1 cellular context compared by ENCODE assay signal in the genomic region with DNA sequence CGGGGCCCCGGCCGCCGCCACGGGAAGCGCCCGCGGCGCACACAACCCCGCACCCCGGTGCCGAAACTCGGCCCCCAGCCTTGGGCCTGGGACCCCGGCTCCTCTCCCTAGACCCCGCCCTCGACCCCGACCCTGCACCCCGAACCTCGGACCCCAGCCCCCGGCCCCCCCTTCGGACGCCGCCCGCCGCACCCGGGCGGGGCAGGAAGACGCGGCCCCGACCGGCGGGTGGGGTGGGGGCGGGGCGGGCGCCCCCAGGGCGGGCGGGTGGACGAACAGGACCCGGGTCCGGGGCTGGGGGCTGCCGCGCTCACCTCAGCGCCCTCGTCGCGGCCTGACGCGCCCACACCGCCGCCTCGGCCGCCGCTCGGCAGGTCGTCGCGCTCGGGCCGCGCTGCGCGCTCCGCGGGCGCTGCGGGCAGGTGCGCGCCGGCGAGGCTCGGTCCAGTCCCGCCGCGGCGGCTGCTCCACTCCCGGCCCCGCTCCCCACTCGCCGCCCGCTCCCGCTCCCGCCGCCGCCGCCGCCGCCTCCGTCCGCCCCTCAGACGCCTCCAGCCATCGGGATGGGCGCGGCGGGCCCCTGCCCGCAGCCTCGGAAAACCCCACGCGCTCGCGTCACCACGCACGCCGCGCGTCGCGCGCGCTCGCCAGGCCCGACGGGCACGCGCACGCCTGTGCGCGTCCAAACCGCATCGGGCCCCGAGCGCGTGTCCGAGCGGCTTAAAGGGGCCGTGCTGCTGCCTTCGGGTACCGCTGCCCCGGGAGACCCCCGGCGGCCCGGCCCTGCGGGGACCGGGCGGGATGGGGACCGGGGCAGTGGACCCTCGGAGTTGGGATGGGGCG.
TF ChIP-seq lines count a peak whose summit lies in the region.

Gene GNB1, minus strand, starts transcription at position 582 of the 843 bp plus-strand sequence. CDS start 65,634 bp downstream, outside the sequence.

TF ChIP-seq in HepG2, 621 proteins besides CTCF, POLR2A, EP300 and RAD21 (continued from another document and continues in another):
- TF ChIP-seq ELK4 (CRISPR knock-in tag; IDR thresholded peaks at IDR 0.05; ENCODE audit: borderline replicate concordance) (no peak), IRX3 (CRISPR knock-in tag; IDR thresholded peaks at IDR 0.05; ENCODE audit: borderline replicate concordance, low read depth) (0 out of 2 replicates have a peak, but pooled peaks have one; percentile 39), ZNF816 (CRISPR knock-in tag; IDR thresholded peaks at IDR 0.05; ENCODE audit: borderline replicate concordance) (0 out of 2 replicates have a peak, but pooled peaks have one; percentile 41), ZSCAN31 (CRISPR knock-in tag; IDR thresholded peaks at IDR 0.05; ENCODE audit: low read depth) (peak; percentile 44; the same call in 1 of the 2 replicates), SUZ12 (IDR thresholded peaks at IDR 0.05; ENCODE audit: low read depth, low read length) (no peak), JUN (CRISPR knock-in tag; IDR thresholded peaks at IDR 0.05) (no peak), ZNF329 (CRISPR knock-in tag; IDR thresholded peaks at IDR 0.05; ENCODE audit: low read depth) (peak; percentile 32; the same call in 1 of the 2 replicates), HIC2 (CRISPR knock-in tag; IDR thresholded peaks at IDR 0.05; ENCODE audit: low read depth) (no peak), ZUFSP (CRISPR knock-in tag; IDR thresholded peaks at IDR 0.05; ENCODE audit: borderline replicate concordance) (no peak), ZC3H13 (CRISPR knock-in tag; IDR thresholded peaks at IDR 0.05) (no peak), MEIS1 (CRISPR knock-in tag; IDR thresholded peaks at IDR 0.05; ENCODE audit: borderline replicate concordance) (no peak), SETDB1 (CRISPR knock-in tag; IDR thresholded peaks at IDR 0.05; ENCODE audit: borderline replicate concordance) (no peak), ZNF652 (CRISPR knock-in tag; IDR thresholded peaks at IDR 0.05; ENCODE audit: borderline replicate concordance, low read depth) (no peak), NFYC (CRISPR knock-in tag; IDR thresholded peaks at IDR 0.05) (no peak), SRSF9 (IDR thresholded peaks at IDR 0.05; ENCODE audit: borderline replicate concordance, insufficient read depth, low read depth, low read length, poor library complexity, severe bottlenecking) (no peak), RBFOX2 (IDR thresholded peaks at IDR 0.05; ENCODE audit: low read depth, low read length) (peak; percentile 86), ARID2 (CRISPR knock-in tag; IDR thresholded peaks at IDR 0.05; ENCODE audit: borderline replicate concordance) (no peak), ATAD3A (CRISPR knock-in tag; IDR thresholded peaks at IDR 0.05) (no peak), NFKBIZ (CRISPR knock-in tag; IDR thresholded peaks at IDR 0.05) (no peak), ZSCAN25 (CRISPR knock-in tag; IDR thresholded peaks at IDR 0.05) (no peak), BRCA1 (CRISPR knock-in tag; IDR thresholded peaks at IDR 0.05) (no peak), ZFX (CRISPR knock-in tag; IDR thresholded peaks at IDR 0.05; ENCODE audit: low read depth) (no peak; the same call in none of the 2 replicates), ZNF501 (CRISPR knock-in tag; IDR thresholded peaks at IDR 0.05) (0 out of 2 replicates have a peak, but pooled peaks have one; percentile 27), STAT5B (CRISPR knock-in tag; IDR thresholded peaks at IDR 0.05) (no peak), CHCHD3 (CRISPR knock-in tag; IDR thresholded peaks at IDR 0.05) (0 out of 2 replicates have a peak, but pooled peaks have one; percentile 38), ZKSCAN1 (IDR thresholded peaks at IDR 0.05; ENCODE audit: low read length) (no peak), THYN1 (CRISPR knock-in tag; IDR thresholded peaks at IDR 0.05; ENCODE audit: borderline replicate concordance, low read depth) (no peak), ZNF713 (CRISPR knock-in tag; IDR thresholded peaks at IDR 0.05) (no peak), MED13 (CRISPR knock-in tag; IDR thresholded peaks at IDR 0.05) (no peak), ZNF136 (CRISPR knock-in tag; IDR thresholded peaks at IDR 0.05; ENCODE audit: low read depth) (no peak), YEATS2 (CRISPR knock-in tag; IDR thresholded peaks at IDR 0.05; ENCODE audit: borderline replicate concordance) (peak; percentile 58; the same call in 1 of the 2 replicates), MAF1 (CRISPR knock-in tag; IDR thresholded peaks at IDR 0.05; ENCODE audit: borderline replicate concordance) (no peak), SIN3A (IDR thresholded peaks at IDR 0.05; ENCODE audit: borderline replicate concordance, low read depth, low read length) (peak; percentile 37; the same call in 1 of the 2 replicates), ZNF605 (CRISPR knock-in tag; IDR thresholded peaks at IDR 0.05) (no peak), ZNF383 (CRISPR knock-in tag; IDR thresholded peaks at IDR 0.05; ENCODE audit: borderline replicate concordance) (no peak), ZNF597 (CRISPR knock-in tag; IDR thresholded peaks at IDR 0.05) (no peak), ZNF747 (CRISPR knock-in tag; IDR thresholded peaks at IDR 0.05; ENCODE audit: borderline replicate concordance) (no peak), HOXA3 (CRISPR knock-in tag; IDR thresholded peaks at IDR 0.05) (peak; percentile 87), SAP130 (CRISPR knock-in tag; IDR thresholded peaks at IDR 0.05; ENCODE audit: low read depth) (peak; percentile 63), GZF1 (CRISPR knock-in tag; IDR thresholded peaks at IDR 0.05) (no peak), FOXA3 (CRISPR knock-in tag; IDR thresholded peaks at IDR 0.05) (peak; percentile 41; the same call in 1 of the 2 replicates), TBX2 (CRISPR knock-in tag; IDR thresholded peaks at IDR 0.05; ENCODE audit: borderline replicate concordance) (no peak), TFDP1 (CRISPR knock-in tag; IDR thresholded peaks at IDR 0.05; ENCODE audit: borderline replicate concordance) (peak; percentile 67; the same call in 1 of the 2 replicates)
- TF ChIP-seq, protein P1, sequence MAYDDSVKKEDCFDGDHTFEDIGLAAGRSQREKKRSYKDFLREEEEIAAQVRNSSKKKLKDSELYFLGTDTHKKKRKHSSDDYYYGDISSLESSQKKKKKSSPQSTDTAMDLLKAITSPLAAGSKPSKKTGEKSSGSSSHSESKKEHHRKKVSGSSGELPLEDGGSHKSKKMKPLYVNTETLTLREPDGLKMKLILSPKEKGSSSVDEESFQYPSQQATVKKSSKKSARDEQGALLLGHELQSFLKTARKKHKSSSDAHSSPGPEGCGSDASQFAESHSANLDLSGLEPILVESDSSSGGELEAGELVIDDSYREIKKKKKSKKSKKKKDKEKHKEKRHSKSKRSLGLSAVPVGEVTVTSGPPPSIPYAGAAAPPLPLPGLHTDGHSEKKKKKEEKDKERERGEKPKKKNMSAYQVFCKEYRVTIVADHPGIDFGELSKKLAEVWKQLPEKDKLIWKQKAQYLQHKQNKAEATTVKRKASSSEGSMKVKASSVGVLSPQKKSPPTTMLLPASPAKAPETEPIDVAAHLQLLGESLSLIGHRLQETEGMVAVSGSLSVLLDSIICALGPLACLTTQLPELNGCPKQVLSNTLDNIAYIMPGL (CRISPR knock-in tag; IDR thresholded peaks at IDR 0.05; ENCODE audit: borderline replicate concordance in 1 of 2, low read depth in 1 of 2) = 0 out of 4 replicates have a peak, but pooled peaks of 1 of the 2 experiments have one; percentile 63
- TF ChIP-seq, protein P2, sequence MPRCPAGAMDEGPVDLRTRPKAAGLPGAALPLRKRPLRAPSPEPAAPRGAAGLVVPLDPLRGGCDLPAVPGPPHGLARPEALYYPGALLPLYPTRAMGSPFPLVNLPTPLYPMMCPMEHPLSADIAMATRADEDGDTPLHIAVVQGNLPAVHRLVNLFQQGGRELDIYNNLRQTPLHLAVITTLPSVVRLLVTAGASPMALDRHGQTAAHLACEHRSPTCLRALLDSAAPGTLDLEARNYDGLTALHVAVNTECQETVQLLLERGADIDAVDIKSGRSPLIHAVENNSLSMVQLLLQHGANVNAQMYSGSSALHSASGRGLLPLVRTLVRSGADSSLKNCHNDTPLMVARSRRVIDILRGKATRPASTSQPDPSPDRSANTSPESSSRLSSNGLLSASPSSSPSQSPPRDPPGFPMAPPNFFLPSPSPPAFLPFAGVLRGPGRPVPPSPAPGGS (CRISPR knock-in tag; IDR thresholded peaks at IDR 0.05) = peak; percentile 60; the same call in 1 of the 2 replicates
